ENCODE assay signal across 37 cellular contexts in the genomic region with DNA sequence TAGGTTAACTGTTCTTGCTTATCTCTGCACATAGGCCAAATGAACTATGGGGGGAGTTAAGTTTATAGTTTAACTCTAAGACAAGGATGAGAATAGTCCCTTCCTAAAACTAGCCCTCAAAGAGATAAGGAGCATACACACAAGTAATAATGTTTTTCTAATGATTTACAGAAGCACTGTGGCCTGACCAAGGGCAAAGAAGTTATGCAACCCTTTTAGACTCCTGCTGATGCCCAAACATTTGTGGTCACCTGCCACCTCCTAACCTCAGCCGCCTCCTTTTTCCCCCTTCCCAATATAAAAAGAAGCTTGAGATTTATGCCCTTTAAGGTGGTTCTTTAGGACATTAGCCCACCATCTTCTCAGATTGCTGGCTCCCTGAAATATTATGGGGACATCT.
"Had no signal": no experiment of that assay in that cellular context is flagged by ENCODE, and none has a peak within 500 bp of the region (broad histone marks: within the 10 kb centered on the region; RNA-seq: fewer than 3 reads in every experiment).

No MANE protein-coding gene starts in this region.

- H3K4me1 Mint-ChIP-seq: activated naive CD4-positive, alpha-beta T cell treated with anti-CD3 and anti-CD28 coated beads, Interleukin-2, amount 10 ng/mL, durations not matched to agents 7 days and 5 days; activated naive CD4-positive, alpha-beta T cell treated with anti-CD3 and anti-CD28 coated beads, Interleukin-2, amount 50 U/mL, for 24 hours; activated naive CD8-positive, alpha-beta T cell treated with anti-CD3 and anti-CD28 coated beads, Interleukin-2, amount 10 ng/mL, durations not matched to agents 7 days and 5 days; activated naive CD8-positive, alpha-beta T cell treated with anti-CD3 and anti-CD28 coated beads, Interleukin-2, amount 50 U/mL, for 24 hours; activated T-helper 17 cell treated with anti-CD3 and anti-CD28 coated beads, Interleukin-2, amount 50 U/mL, for 72 hours; central memory CD8-positive, alpha-beta T cell had no signal

- FAIRE-seq: astrocyte had no signal

- H3K36me3 ChIP-seq: adrenal gland, ascending aorta, brain microvascular endothelial cell, breast epithelium, cardiac muscle cell had no signal

- ATAC-seq: activated naive CD8-positive, alpha-beta T cell treated with anti-CD3 and anti-CD28 coated beads, Interleukin-2, amount 50 U/mL, for 24 hours; activated T-cell treated with anti-CD3 and anti-CD28 coated beads, Interleukin-2, amount 50 U/mL, for 4 hours; activated T-cell treated with anti-CD3 and anti-CD28 coated beads, Interleukin-2, amount 50 U/mL, for 72 hours; activated T-helper 17 cell treated with anti-CD3 and anti-CD28 coated beads, Interleukin-2, amount 50 U/mL, for 72 hours; body of pancreas had no signal

- H3K36me3 Mint-ChIP-seq: activated naive CD4-positive, alpha-beta T cell treated with anti-CD3 and anti-CD28 coated beads, Interleukin-2, amount 10 ng/mL, durations not matched to agents 7 days and 5 days; activated naive CD4-positive, alpha-beta T cell treated with anti-CD3 and anti-CD28 coated beads, Interleukin-2, amount 50 U/mL, for 24 hours; activated naive CD8-positive, alpha-beta T cell; activated naive CD8-positive, alpha-beta T cell treated with anti-CD3 and anti-CD28 coated beads, Interleukin-2, amount 10 ng/mL, durations not matched to agents 7 days and 5 days; brain had no signal

- DNase-seq: activated effector memory CD4-positive, alpha-beta T cell treated with anti-CD3 and anti-CD28 coated beads, Interleukin-2, amount 50 U/mL, for 16 hours; activated effector memory CD4-positive, alpha-beta T cell treated with Interleukin-2 at 50 U/mL for 16 hours; activated gamma-delta T cell; activated gamma-delta T cell treated with Interleukin-2 at 50 U/mL for 16 hours; activated naive CD4-positive, alpha-beta T cell; activated naive CD4-positive, alpha-beta T cell treated with anti-CD3 and anti-CD28 coated beads for 36 hours; activated naive CD4-positive, alpha-beta T cell treated with anti-CD3 and anti-CD28 coated beads, Interleukin-2, amount 10 ng/mL, durations not matched to agents 7 days and 5 days; activated naive CD4-positive, alpha-beta T cell treated with anti-CD3 and anti-CD28 coated beads, Interleukin-2, amount 50 U/mL, for 16 hours; activated naive CD4-positive, alpha-beta T cell treated with Interleukin-2 at 50 U/mL for 16 hours; activated naive CD8-positive, alpha-beta T cell treated with anti-CD3 and anti-CD28 coated beads, Interleukin-2, amount 10 ng/mL, durations not matched to agents 7 days and 5 days; activated naive CD8-positive, alpha-beta T cell treated with anti-CD3 and anti-CD28 coated beads, Interleukin-2, amount 50 U/mL, for 24 hours; activated T-cell treated with anti-CD3 and anti-CD28 coated beads for 4 hours; activated T-cell treated with anti-CD3 and anti-CD28 coated beads, Interleukin-2, amount 50 U/mL, for 1 hour; activated T-cell treated with anti-CD3 and anti-CD28 coated beads, Interleukin-2, amount 50 U/mL, for 24 hours; activated T-cell treated with anti-CD3 and anti-CD28 coated beads, Interleukin-2, amount 50 U/mL, for 4 hours; activated T-cell treated with anti-CD3 and anti-CD28 coated beads, Interleukin-2, amount 50 U/mL, for 48 hours; activated T-cell treated with anti-CD3 and anti-CD28 coated beads, Interleukin-2, amount 50 U/mL, for 72 hours; adrenal gland; amniotic stem cell; amygdala; anterior cingulate cortex; aorta; body of pancreas; brain microvascular endothelial cell; caudate nucleus; central memory CD4-positive, alpha-beta T cell; cerebellar nuclear complex had no signal

- H3K4me3 Mint-ChIP-seq: activated naive CD4-positive, alpha-beta T cell treated with anti-CD3 and anti-CD28 coated beads for 36 hours; activated naive CD4-positive, alpha-beta T cell treated with anti-CD3 and anti-CD28 coated beads, Interleukin-2, amount 10 ng/mL, durations not matched to agents 7 days and 5 days; activated naive CD4-positive, alpha-beta T cell treated with anti-CD3 and anti-CD28 coated beads, Interleukin-2, amount 50 U/mL, for 24 hours; activated naive CD8-positive, alpha-beta T cell; activated naive CD8-positive, alpha-beta T cell treated with anti-CD3 and anti-CD28 coated beads, Interleukin-2, amount 10 ng/mL, durations not matched to agents 7 days and 5 days; activated naive CD8-positive, alpha-beta T cell treated with anti-CD3 and anti-CD28 coated beads, Interleukin-2, amount 50 U/mL, for 24 hours; activated T-cell treated with anti-CD3 and anti-CD28 coated beads, Interleukin-2, amount 50 U/mL, for 24 hours; activated T-cell treated with anti-CD3 and anti-CD28 coated beads, Interleukin-2, amount 50 U/mL, for 4 hours; activated T-cell treated with anti-CD3 and anti-CD28 coated beads, Interleukin-2, amount 50 U/mL, for 72 hours; activated T-helper 17 cell treated with anti-CD3 and anti-CD28 coated beads, Interleukin-2, amount 50 U/mL, for 72 hours; brain; central memory CD8-positive, alpha-beta T cell had no signal

- H3K27me3 ChIP-seq: adrenal gland, ascending aorta, body of pancreas, brain microvascular endothelial cell, breast epithelium, cardiac muscle cell had no signal

- H3K4me3 ChIP-seq: adrenal gland, ascending aorta, body of pancreas, breast epithelium, cardiac muscle cell had no signal

- H3K27me3 Mint-ChIP-seq: activated naive CD4-positive, alpha-beta T cell treated with anti-CD3 and anti-CD28 coated beads, Interleukin-2, amount 50 U/mL, for 24 hours; activated naive CD8-positive, alpha-beta T cell; activated naive CD8-positive, alpha-beta T cell treated with anti-CD3 and anti-CD28 coated beads, Interleukin-2, amount 10 ng/mL, durations not matched to agents 7 days and 5 days had no signal

- H3K9me3 Mint-ChIP-seq: activated naive CD4-positive, alpha-beta T cell treated with anti-CD3 and anti-CD28 coated beads for 36 hours; activated naive CD4-positive, alpha-beta T cell treated with anti-CD3 and anti-CD28 coated beads, Interleukin-2, amount 10 ng/mL, durations not matched to agents 7 days and 5 days; activated naive CD4-positive, alpha-beta T cell treated with anti-CD3 and anti-CD28 coated beads, Interleukin-2, amount 50 U/mL, for 24 hours; activated naive CD8-positive, alpha-beta T cell treated with anti-CD3 and anti-CD28 coated beads, Interleukin-2, amount 10 ng/mL, durations not matched to agents 7 days and 5 days; activated naive CD8-positive, alpha-beta T cell treated with anti-CD3 and anti-CD28 coated beads, Interleukin-2, amount 50 U/mL, for 24 hours; activated T-cell treated with anti-CD3 and anti-CD28 coated beads, Interleukin-2, amount 50 U/mL, for 24 hours; activated T-cell treated with anti-CD3 and anti-CD28 coated beads, Interleukin-2, amount 50 U/mL, for 4 hours; activated T-cell treated with anti-CD3 and anti-CD28 coated beads, Interleukin-2, amount 50 U/mL, for 72 hours; activated T-helper 17 cell treated with anti-CD3 and anti-CD28 coated beads, Interleukin-2, amount 50 U/mL, for 72 hours; activated T-helper 2 cell treated with anti-CD3 and anti-CD28 coated beads, Interferon-gamma antibody, Interleukin-2, Interleukin-4, amounts not matched to agents 10 μg/mL and 5 μg/mL and 100 μg/mL, durations not matched to agents 14 hours and 24 hours and 36 hours; central memory CD8-positive, alpha-beta T cell had no signal

- H3K27ac Mint-ChIP-seq: activated naive CD4-positive, alpha-beta T cell treated with anti-CD3 and anti-CD28 coated beads for 36 hours; activated naive CD4-positive, alpha-beta T cell treated with anti-CD3 and anti-CD28 coated beads, Interleukin-2, amount 10 ng/mL, durations not matched to agents 7 days and 5 days; activated naive CD4-positive, alpha-beta T cell treated with anti-CD3 and anti-CD28 coated beads, Interleukin-2, amount 50 U/mL, for 24 hours; activated naive CD8-positive, alpha-beta T cell; activated naive CD8-positive, alpha-beta T cell treated with anti-CD3 and anti-CD28 coated beads, Interleukin-2, amount 10 ng/mL, durations not matched to agents 7 days and 5 days; activated naive CD8-positive, alpha-beta T cell treated with anti-CD3 and anti-CD28 coated beads, Interleukin-2, amount 50 U/mL, for 24 hours; activated T-cell treated with anti-CD3 and anti-CD28 coated beads, Interleukin-2, amount 50 U/mL, for 24 hours; activated T-cell treated with anti-CD3 and anti-CD28 coated beads, Interleukin-2, amount 50 U/mL, for 72 hours; activated T-helper 17 cell treated with anti-CD3 and anti-CD28 coated beads, Interleukin-2, amount 50 U/mL, for 72 hours; activated T-helper 2 cell treated with anti-CD3 and anti-CD28 coated beads, Interferon-gamma antibody, Interleukin-2, Interleukin-4, amounts not matched to agents 10 μg/mL and 5 μg/mL and 100 μg/mL, durations not matched to agents 14 hours and 24 hours and 36 hours; brain had no signal
